Comparison of ENCODE assay signal across 12 cellular contexts in genomic region chr3:163508212-163508611, GRCh38.
"Had no signal": no experiment of that assay in that cellular context is flagged by ENCODE, and none has a peak within 500 bp of the region (broad histone marks: within the 10 kb centered on the region; RNA-seq: fewer than 3 reads in every experiment).

No MANE protein-coding gene starts in this region.

- ATAC-seq: activated CD8-positive, alpha-beta T cell treated with anti-CD3 and anti-CD28 coated beads, Interleukin-2, amount 10 ng/mL, durations not matched to agents 7 days and 5 days; naive thymus-derived CD4-positive, alpha-beta T cell had no signal

- DNase-seq: activated CD4-positive, alpha-beta T cell treated with anti-CD3 and anti-CD28 coated beads for 4 hours; activated CD8-positive, alpha-beta T cell treated with anti-CD3 and anti-CD28 coated beads, Interleukin-2, amount 10 ng/mL, durations not matched to agents 7 days and 5 days; activated naive CD4-positive, alpha-beta T cell treated with Interleukin-2 at 50 U/mL for 16 hours; caudate nucleus; colonic mucosa; esophagus squamous epithelium; foreskin fibroblast; naive thymus-derived CD4-positive, alpha-beta T cell; posterior cingulate gyrus; thyroid gland; uterus; WERI-Rb-1 had no signal
